In genomic region chr4:7400671-7401298, GRCh38 we compare ENCODE assay signal across 20 cellular contexts. TPM values are rescaled to one million over a fixed set of nuclear protein-coding genes. Genes with fewer than 3 reads are reported as not detected.
DNase-seq lines count a peak whose midpoint lies in the region; TF ChIP-seq lines count a peak whose summit lies in the region.
"Had no signal": no experiment of that assay in that cellular context is flagged by ENCODE, and none has a peak within 500 bp of the region (broad histone marks: within the 10 kb centered on the region; RNA-seq: fewer than 3 reads in every experiment).

No MANE protein-coding gene starts in this region.

- no TSS peak for BruUV-seq in Calu3 (replicated peaks; lab: Mats Ljungman, UMichigan)

- H3K4me1 ChIP-seq in tibial artery = no peaks in the 10 kb centered on the region

- peaks cover 9% of the 10 kb centered on the region for H3K36me3 Mint-ChIP-seq in Calu3 (ENCODE audit: insufficient read depth, unreplicated experiment)
- no peaks in the 10 kb centered on the region for H3K36me3 Mint-ChIP-seq in endothelial cell (ENCODE audit: low read depth, unreplicated experiment)

- POLR2A ChIA-PET in HEK293T (lab: Yijun Ruan, JAX) = no interaction called here

- H3K27ac ChIP-seq in tibial artery = no peak overlapping the region
- H3K27ac ChIP-seq: HL-60 had no signal

- H3K4me3 ChIP-seq in tibial artery = no peak overlapping the region

- H3K4me3 Mint-ChIP-seq in Calu3 (ENCODE audit: low read depth, unreplicated experiment) = no peak overlapping the region
- H3K4me3 Mint-ChIP-seq in endothelial cell (ENCODE audit: unreplicated experiment) = peak overlapping the region; percentile 12
- H3K4me3 Mint-ChIP-seq: CD4-positive, alpha-beta T cell; H9 had no signal

- peaks cover 8% of the 10 kb centered on the region for H3K9me3 Mint-ChIP-seq in Calu3 (ENCODE audit: low read depth, unreplicated experiment)
- H3K9me3 Mint-ChIP-seq in endothelial cell (ENCODE audit: unreplicated experiment) = no peaks in the 10 kb centered on the region
- H3K9me3 Mint-ChIP-seq: CD4-positive, alpha-beta T cell; H9 had no signal

- peaks cover 0 to 17% of the 10 kb centered on the region in 2 donors for H3K27me3 ChIP-seq in tibial artery
- H3K27me3 ChIP-seq: BE2C had no signal

- CTCF ChIA-PET in Calu3 (lab: Charles Lee) = interaction anchor here (0.6 kb wide), 1 partner anchor 331 kb away, joined by 4 read pairs; no protein-coding TSS in a partner anchor
- CTCF ChIA-PET in HEK293T (lab: Yijun Ruan, JAX) = no interaction called here

- TF ChIP-seq CTCF in Calu3 (IDR thresholded peaks at IDR 0.05; ENCODE audit: unreplicated experiment) (no peak), endothelial cell (IDR thresholded peaks at IDR 0.05; ENCODE audit: unreplicated experiment) (no peak), tibial artery (IDR thresholded peaks at IDR 0.05) (no peak)

- H3K36me3 ChIP-seq in tibial artery = no peaks in the 10 kb centered on the region
- H3K36me3 ChIP-seq: BE2C had no signal

- H3K9me3 ChIP-seq in tibial artery = no peaks in the 10 kb centered on the region
- H3K9me3 ChIP-seq: BE2C, Caco-2 had no signal

- intact Hi-C loops in Calu3 (cut with micrococcal nuclease; ENCODE audit: unreplicated experiment) (no loop called here), tibial artery (cut with DNase I; ENCODE audit: low total_unique reads) (no loop called here)

- peaks cover 10% of the 10 kb centered on the region for H3K4me1 Mint-ChIP-seq in Calu3 (ENCODE audit: low read depth, unreplicated experiment)
- no peaks in the 10 kb centered on the region for H3K4me1 Mint-ChIP-seq in endothelial cell (ENCODE audit: unreplicated experiment)

- DNase-seq in Calu3 (no peak), HEK293T (ENCODE audit: extremely low spot score) (no peak), endothelial cell (ENCODE audit: low spot score) (no peak), NCI-H187 treated with DMSO at 0.1 percent for 48 hours (lab: John Stamatoyannopoulos, UW) (no peak), tibial artery (no peak), activated T-cell treated with anti-CD3 and anti-CD28 coated beads for 4 hours (no peak)
- DNase-seq: ACHN; BE2C; C1 segment of cervical spinal cord; Caco-2; CD4-positive, alpha-beta T cell; DMS153; DMS79; GDM1; GOT3; H9; KG1 had no signal

- peaks cover 39% of the 10 kb centered on the region for H3K27me3 Mint-ChIP-seq in Calu3 (ENCODE audit: unreplicated experiment)
- peaks cover 5% of the 10 kb centered on the region for H3K27me3 Mint-ChIP-seq in endothelial cell (ENCODE audit: unreplicated experiment)

- H3K27ac Mint-ChIP-seq in Calu3 (ENCODE audit: unreplicated experiment) (peak overlapping the region; percentile 0), endothelial cell (ENCODE audit: unreplicated experiment) (no peak overlapping the region)
- H3K27ac Mint-ChIP-seq: CD4-positive, alpha-beta T cell; H9 had no signal

TF ChIP-seq in HEK293T, 16 proteins besides CTCF, POLR2A, EP300 and RAD21:
- TF ChIP-seq PKNOX1 (IDR thresholded peaks at IDR 0.05) (0 out of 2 replicates have a peak, but pooled peaks have one; percentile 26), NFRKB (IDR thresholded peaks at IDR 0.05) (no peak)
TF ChIP-seq in HEK293T: peak in this region for 1.

RNA-seq across cellular contexts. Expression of gene PSAPL1, which starts 33.9 kb away (rescaled TPM):
- total RNA-seq in Calu3 (2022) = not detected in 2 replicates
- total RNA-seq in endothelial cell (ENCODE audit: unreplicated experiment) = not detected
- total RNA-seq: CD4-positive, alpha-beta T cell; Daoy; HT1080 had no signal
